2 cellular contexts compared by ENCODE assay signal in the genomic region with DNA sequence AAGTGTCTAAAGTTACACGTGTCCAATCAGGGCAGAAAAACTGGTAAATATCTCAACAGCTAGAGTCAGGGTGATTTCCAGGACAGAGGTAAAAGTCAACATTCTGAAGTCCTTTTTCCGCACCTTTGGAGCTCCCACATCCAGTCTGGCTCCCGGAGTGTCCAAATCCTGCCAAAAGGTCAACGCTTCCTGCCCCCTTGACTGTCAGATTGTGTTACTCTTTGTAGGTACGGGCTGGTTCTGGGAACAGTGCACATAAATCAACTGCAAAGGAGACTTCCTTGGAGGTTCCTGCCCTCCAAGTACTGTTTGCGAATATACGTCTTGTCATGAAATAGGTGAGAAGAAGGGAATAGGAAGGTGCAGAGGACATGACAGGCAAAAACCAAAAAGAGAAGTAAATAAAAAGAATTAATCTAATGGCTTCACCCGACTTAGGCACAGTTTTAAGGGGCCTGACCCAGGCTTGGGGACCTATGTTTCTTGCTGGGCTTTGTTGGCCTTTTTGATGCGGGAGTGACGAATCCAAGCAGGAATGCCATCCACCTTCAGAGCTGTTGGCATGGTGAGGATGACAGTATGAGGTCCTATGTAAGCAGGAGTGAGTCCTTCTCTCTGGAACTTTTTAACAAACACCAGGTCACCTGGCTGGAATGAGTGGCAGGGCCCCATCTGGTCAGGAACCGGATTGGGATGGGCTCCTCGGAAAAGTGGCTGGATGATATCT.
TF ChIP-seq lines count a peak whose summit lies in the region.

No MANE protein-coding gene starts in this region.

TF ChIP-seq in endothelial cell of umbilical vein, 7 proteins besides CTCF, POLR2A, EP300 and RAD21:
- TF ChIP-seq EZH2 (IDR thresholded peaks at IDR 0.05; ENCODE audit: borderline replicate concordance, low read depth, low read length, severe bottlenecking) (peak; percentile 34), MYC (IDR thresholded peaks at IDR 0.05; ENCODE audit: low read depth, low read length) (no peak), GATA2 (IDR thresholded peaks at IDR 0.05; ENCODE audit: insufficient read depth, insufficient read length, low read depth, low read length) (no peak), FOS (IDR thresholded peaks at IDR 0.05; ENCODE audit: borderline replicate concordance, insufficient read depth, low read length) (no peak)

TF ChIP-seq in HepG2, 621 proteins besides CTCF, POLR2A, EP300 and RAD21:
- no peak for TF ChIP-seq FLYWCH1 (CRISPR knock-in tag; IDR thresholded peaks at IDR 0.05)
- TF ChIP-seq HDAC6 (IDR thresholded peaks at IDR 0.05; ENCODE audit: low read depth, low read length): no peak
- TF ChIP-seq CC2D1A (CRISPR knock-in tag; IDR thresholded peaks at IDR 0.05): no peak
- TF ChIP-seq SMARCC2 (IDR thresholded peaks at IDR 0.05): no peak
- no peak for TF ChIP-seq HMGA1 (CRISPR knock-in tag; conservative IDR thresholded peaks at IDR 0.05)
- TF ChIP-seq ZNF607 (CRISPR knock-in tag; IDR thresholded peaks at IDR 0.05; ENCODE audit: borderline replicate concordance): no peak
- TF ChIP-seq ZNF724P (CRISPR knock-in tag; IDR thresholded peaks at IDR 0.05; ENCODE audit: borderline replicate concordance): no peak
- no peak for TF ChIP-seq CBX2 (IDR thresholded peaks at IDR 0.05; ENCODE audit: low read depth, low read length)
- no peak for TF ChIP-seq CBX2 (CRISPR knock-in tag; IDR thresholded peaks at IDR 0.05; ENCODE audit: low read depth)
- TF ChIP-seq SIN3A (IDR thresholded peaks at IDR 0.05; ENCODE audit: borderline replicate concordance, low read depth, low read length): no peak
- no peak for TF ChIP-seq ATRX (CRISPR knock-in tag; IDR thresholded peaks at IDR 0.05; ENCODE audit: borderline replicate concordance)
- TF ChIP-seq KLF16 (CRISPR knock-in tag; IDR thresholded peaks at IDR 0.05): no peak
- no peak for TF ChIP-seq ZNF501 (CRISPR knock-in tag; IDR thresholded peaks at IDR 0.05)
